16 cellular contexts compared by ENCODE assay signal in genomic region chr21:34576043-34576466, GRCh38. TPM values are rescaled to one million over a fixed set of nuclear protein-coding genes. Genes with fewer than 3 reads are reported as not detected.
A peak's percentile ranks its signal among the peaks of the same experiment; 100 is the strongest.
DNase-seq lines count a peak whose midpoint lies in the region; ATAC-seq and TF ChIP-seq lines count a peak whose summit lies in the region.
"Had no signal": no experiment of that assay in that cellular context is flagged by ENCODE, and none has a peak within 500 bp of the region (broad histone marks: within the 10 kb centered on the region; RNA-seq: fewer than 3 reads in every experiment).

No MANE protein-coding gene starts in this region.

- H3K4me1 Mint-ChIP-seq in activated CD4-positive, alpha-beta memory T cell treated with anti-CD3 and anti-CD28 coated beads, Interleukin-2, amount 10 ng/mL, durations not matched to agents 7 days and 5 days, result no peaks in the 10 kb centered on the region
- H3K4me1 Mint-ChIP-seq: activated B cell treated with CpG ODN at 0.5 μM for 24 hours had no signal

- peak; percentile 25 for TF ChIP-seq POLR2A in transverse colon (IDR thresholded peaks at IDR 0.05)

- H3K27me3 ChIP-seq in transverse colon, result no peaks in the 10 kb centered on the region

- peak; percentile 32 for DNase-seq in NCI-H2107 treated with DMSO at 0.1 percent for 48 hours (lab: John Stamatoyannopoulos, UW; ENCODE audit: unreplicated experiment)
- no peak for DNase-seq in NCI-H2107 (lab: John Stamatoyannopoulos, UW)
- DNase-seq in epithelial cell of esophagus (ENCODE audit: low read depth), result peak; percentile 97
- peak; percentile 65 for DNase-seq in left ventricle myocardium superior
- no peak for DNase-seq in transverse colon
- no peak for DNase-seq in activated CD4-positive, alpha-beta memory T cell treated with anti-CD3 and anti-CD28 coated beads, Interleukin-2, amount 10 ng/mL, durations not matched to agents 7 days and 5 days
- DNase-seq in posterior vena cava (ENCODE audit: low spot score), result no peak
- DNase-seq: activated B cell treated with CpG ODN at 0.5 μM for 24 hours; activated effector memory CD4-positive, alpha-beta T cell treated with Interleukin-2 at 50 U/mL for 16 hours; CD4-positive, CD25-positive, alpha-beta regulatory T cell; NCI-H187; NCI-H748 treated with DMSO at 0.1 percent for 48 hours; occipital lobe; T-helper 1 cell had no signal

- H3K27me3 Mint-ChIP-seq in activated CD4-positive, alpha-beta memory T cell treated with anti-CD3 and anti-CD28 coated beads, Interleukin-2, amount 10 ng/mL, durations not matched to agents 7 days and 5 days, result no peaks in the 10 kb centered on the region
- H3K27me3 Mint-ChIP-seq: activated B cell treated with CpG ODN at 0.5 μM for 24 hours; CD4-positive, CD25-positive, alpha-beta regulatory T cell had no signal

- H3K36me3 ChIP-seq in transverse colon, result no peaks in the 10 kb centered on the region

- H3K9me3 Mint-ChIP-seq in activated CD4-positive, alpha-beta memory T cell treated with anti-CD3 and anti-CD28 coated beads, Interleukin-2, amount 10 ng/mL, durations not matched to agents 7 days and 5 days, result peaks cover 14% of the 10 kb centered on the region
- H3K9me3 Mint-ChIP-seq: mesothelial cell of epicardium had no signal

- in situ Hi-C loops in transverse colon (cut with MboI; ENCODE audit: low pct_ligation_motif_present in 1 of 4, low pct_unique_long_range_greater_than_20kb in 1 of 4, low sequenced_read_pairs in 3 of 4), result no loop called here

- peak overlapping the region in 3 of 4 donors; percentile 67 to 72 (median 71) for H3K27ac ChIP-seq in transverse colon

- ATAC-seq in left ventricle myocardium superior (peak; percentile 51), HG02623 (IDR thresholded peaks at IDR 0.05; ENCODE audit: unreplicated experiment) (no peak)

- WGBS in transverse colon (ENCODE audit: low coverage in 1 of 2), 2 donors, result 28% methylated on average over 4 of the region's 4 CpGs; no CpG with 5 or more reads in 1 of the 2 donors

- H3K9me3 ChIP-seq in transverse colon, result no peaks in the 10 kb centered on the region

- POLR2A ChIA-PET in activated CD4-positive, alpha-beta memory T cell treated with anti-CD3 and anti-CD28 coated beads, Interleukin-2, amount 10 ng/mL, durations not matched to agents 7 days and 5 days (lab: Charles Lee), result no interaction called here

- CTCF ChIA-PET in activated CD4-positive, alpha-beta memory T cell treated with anti-CD3 and anti-CD28 coated beads, Interleukin-2, amount 10 ng/mL, durations not matched to agents 7 days and 5 days (lab: Charles Lee), result no interaction called here

- H3K4me3 ChIP-seq in epithelial cell of esophagus (ENCODE audit: low read length) (no peak overlapping the region), transverse colon (no peak overlapping the region)

- intact Hi-C loops in left ventricle myocardium superior (cut with micrococcal nuclease), result no loop called here
- intact Hi-C loops in transverse colon (cut with DNase I; ENCODE audit: low total_unique reads), result no loop called here
- intact Hi-C loops in posterior vena cava (cut with DNase I), result no loop called here

- H3K4me3 Mint-ChIP-seq in activated CD4-positive, alpha-beta memory T cell treated with anti-CD3 and anti-CD28 coated beads, Interleukin-2, amount 10 ng/mL, durations not matched to agents 7 days and 5 days, result no peak overlapping the region
- H3K4me3 Mint-ChIP-seq: activated B cell treated with CpG ODN at 0.5 μM for 24 hours; CD4-positive, CD25-positive, alpha-beta regulatory T cell; mesothelial cell of epicardium had no signal

- TF ChIP-seq EP300 in transverse colon (IDR thresholded peaks at IDR 0.05; ENCODE audit: low read depth), result no peak

- H3K4me1 ChIP-seq in transverse colon, result peaks cover 11 to 31% (median 25%) of the 10 kb centered on the region in 4 donors

- H3K36me3 Mint-ChIP-seq in activated CD4-positive, alpha-beta memory T cell treated with anti-CD3 and anti-CD28 coated beads, Interleukin-2, amount 10 ng/mL, durations not matched to agents 7 days and 5 days (ENCODE audit: low read depth), result peaks cover 3% of the 10 kb centered on the region
- H3K36me3 Mint-ChIP-seq: mesothelial cell of epicardium had no signal

- no peak overlapping the region for H3K27ac Mint-ChIP-seq in activated CD4-positive, alpha-beta memory T cell treated with anti-CD3 and anti-CD28 coated beads, Interleukin-2, amount 10 ng/mL, durations not matched to agents 7 days and 5 days
- H3K27ac Mint-ChIP-seq: activated B cell treated with CpG ODN at 0.5 μM for 24 hours; CD4-positive, CD25-positive, alpha-beta regulatory T cell; mesothelial cell of epicardium had no signal

- TF ChIP-seq CTCF in epithelial cell of esophagus (IDR thresholded peaks at IDR 0.05; ENCODE audit: insufficient read depth, low read depth, low read length, missing control alignments), result no peak
- no peak for TF ChIP-seq CTCF in transverse colon (IDR thresholded peaks at IDR 0.05)

RNA-seq across cellular contexts. Expression of gene RCAN1, which starts 38.9 kb away (rescaled TPM):
- total RNA-seq in left ventricle myocardium superior (36.7 TPM), transverse colon (10 to 100 TPM; 39.5 to 68.8 (median 57.8) TPM), posterior vena cava (100 to 1,000 TPM in 1 of 2 donors, 10 to 100 TPM in 1; 59.6 to 180 TPM)
- 1 to 10 TPM; 8.3 to 8.8 TPM for total RNA-seq in activated CD4-positive, alpha-beta memory T cell treated with anti-CD3 and anti-CD28 coated beads, Interleukin-2, amount 10 ng/mL, durations not matched to agents 7 days and 5 days

Comparison
In these comparisons a context has a peak if more than half of its experiments do, and no peak if none do; other contexts are left out.
1. DNase-seq: peak in NCI-H2107 treated with DMSO at 0.1 percent for 48 hours (single experiment), epithelial cell of esophagus (single experiment) and left ventricle myocardium superior (single experiment); none in NCI-H2107 (single experiment), transverse colon (single experiment), activated CD4-positive, alpha-beta memory T cell treated with anti-CD3 and anti-CD28 coated beads, Interleukin-2, amount 10 ng/mL, durations not matched to agents 7 days and 5 days (single experiment) and posterior vena cava (single experiment).